In genomic region chr2:174577967-174578589, GRCh38 we compare ENCODE assay signal across 8 cellular contexts. TPM values are rescaled to one million over a fixed set of nuclear protein-coding genes. Genes with fewer than 3 reads are reported as not detected.
DNase-seq lines count a peak whose midpoint lies in the region; ATAC-seq, FAIRE-seq and TF ChIP-seq lines count a peak whose summit lies in the region.

No MANE protein-coding gene starts in this region.

- H3K27me3 ChIP-seq in CD8-positive, alpha-beta memory T cell (ENCODE audit: insufficient read depth, low read length, poor library complexity, severe bottlenecking), result no peaks in the 10 kb centered on the region
- no peaks in the 10 kb centered on the region for H3K27me3 ChIP-seq in keratinocyte (ENCODE audit: control insufficient read depth, extremely low read depth, insufficient read depth, low read length)
- no peaks in the 10 kb centered on the region for H3K27me3 ChIP-seq in tibial artery

- TF ChIP-seq CTCF in keratinocyte (optimal IDR thresholded peaks at IDR 0.05 in 1 of 3, IDR thresholded peaks at IDR 0.05 in 1 of 3, conservative IDR thresholded peaks at IDR 0.05 in 1 of 3; ENCODE audit: extremely low read depth in 1 of 3, insufficient read depth in 2 of 3, low read length in 3 of 3), result peak; percentile 29 to 62 (median 38)
- TF ChIP-seq CTCF in tibial artery (IDR thresholded peaks at IDR 0.05), result peak; percentile 58 to 62

- intact Hi-C loops in activated naive CD4-positive, alpha-beta T cell treated with anti-CD3 and anti-CD28 coated beads for 36 hours (cut with micrococcal nuclease), result loop anchor here (1.0 kb wide), 4 partner anchors 25 to 110 kb away; no protein-coding TSS in a partner anchor
- intact Hi-C loops in tibial artery (cut with DNase I; ENCODE audit: low total_unique reads), result no loop called here

- DNase-seq in CD8-positive, alpha-beta memory T cell, result peak; percentile 34 to 73 (median 64)
- DNase-seq in NOMO-1 treated with dmso at 0.1 percent for 144 hours (lab: John Stamatoyannopoulos, UW; ENCODE audit: unreplicated experiment) (peak; percentile 56), keratinocyte (ENCODE audit: low read depth, low spot score) (no peak), tibial artery (no peak), COR-L47 (lab: John Stamatoyannopoulos, UW) (no peak), middle frontal gyrus (ENCODE audit: extremely low spot score, low spot score) (no peak)
- DNase-seq in activated naive CD4-positive, alpha-beta T cell treated with anti-CD3 and anti-CD28 coated beads for 36 hours, result peak; percentile 77

- peaks cover 80 to 96% (median 93%) of the 10 kb centered on the region in 3 donors for H3K4me1 Mint-ChIP-seq in CD8-positive, alpha-beta memory T cell
- peaks cover 69% of the 10 kb centered on the region for H3K4me1 Mint-ChIP-seq in activated naive CD4-positive, alpha-beta T cell treated with anti-CD3 and anti-CD28 coated beads for 36 hours (ENCODE audit: low read depth)

- no peak overlapping the region for H3K4me3 ChIP-seq in CD8-positive, alpha-beta memory T cell (ENCODE audit: low read length)
- no peak overlapping the region for H3K4me3 ChIP-seq in keratinocyte (ENCODE audit: control insufficient read depth in 2 of 3, extremely low read depth in 1 of 3, insufficient read depth in 2 of 3, low read depth in 1 of 3, low read length in 3 of 3)
- no peak overlapping the region for H3K4me3 ChIP-seq in tibial artery

- H3K36me3 Mint-ChIP-seq in CD8-positive, alpha-beta memory T cell, result peaks cover 10 to 98% (median 31%) of the 10 kb centered on the region in 3 donors
- H3K36me3 Mint-ChIP-seq in activated naive CD4-positive, alpha-beta T cell treated with anti-CD3 and anti-CD28 coated beads for 36 hours (ENCODE audit: low read depth), result peaks cover 45% of the 10 kb centered on the region

- no peak overlapping the region for H3K4me2 ChIP-seq in keratinocyte (ENCODE audit: control insufficient read depth, extremely low read depth, insufficient read depth, low read depth, low read length)

- H3K4me1 ChIP-seq in CD8-positive, alpha-beta memory T cell (ENCODE audit: insufficient read depth, low read length), result peaks cover 65% of the 10 kb centered on the region
- no peaks in the 10 kb centered on the region for H3K4me1 ChIP-seq in keratinocyte (ENCODE audit: control insufficient read depth, extremely low read depth, insufficient read depth, low read length)
- H3K4me1 ChIP-seq in tibial artery, result peaks cover 0 to 6% (median 0%) of the 10 kb centered on the region in 4 donors

- H3K27me3 Mint-ChIP-seq in CD8-positive, alpha-beta memory T cell, result no peaks in the 10 kb centered on the region
- H3K27me3 Mint-ChIP-seq in activated naive CD4-positive, alpha-beta T cell treated with anti-CD3 and anti-CD28 coated beads for 36 hours (ENCODE audit: low read depth), result no peaks in the 10 kb centered on the region

- FAIRE-seq in keratinocyte (lab: Jason Lieb, UNC), result no peak

- H3K9me1 ChIP-seq in keratinocyte (ENCODE audit: control insufficient read depth, extremely low read depth, insufficient read depth, low read length), result no peaks in the 10 kb centered on the region

- H3K79me2 ChIP-seq in keratinocyte (ENCODE audit: control insufficient read depth, insufficient read depth, low read length), result no peaks in the 10 kb centered on the region

- dilution Hi-C loops in keratinocyte (cut with MboI; ENCODE audit: extremely low pct_ligation_motif_present, low sequenced_read_pairs), result no loop called here

- POLR2A ChIA-PET in CD8-positive, alpha-beta memory T cell (lab: Charles Lee), result interaction anchor here (0.6 to 1.0 kb wide), 4 partner anchors 15 to 210 kb away, joined by 3 to 13 read pairs (median 4); no protein-coding TSS in a partner anchor

- peak overlapping the region; percentile 43 to 89 (median 77) for H3K27ac Mint-ChIP-seq in CD8-positive, alpha-beta memory T cell
- peak overlapping the region; percentile 30 for H3K27ac Mint-ChIP-seq in activated naive CD4-positive, alpha-beta T cell treated with anti-CD3 and anti-CD28 coated beads for 36 hours

- no peak overlapping the region for H3K9ac ChIP-seq in keratinocyte (ENCODE audit: control insufficient read depth, extremely low read depth, insufficient read depth, low read length)

- peak overlapping the region in 1 of 7 donors; percentile 15 for H3K4me3 Mint-ChIP-seq in CD8-positive, alpha-beta memory T cell
- H3K4me3 Mint-ChIP-seq in activated naive CD4-positive, alpha-beta T cell treated with anti-CD3 and anti-CD28 coated beads for 36 hours, result no peak overlapping the region

- peaks cover 67% of the 10 kb centered on the region for H3K36me3 ChIP-seq in CD8-positive, alpha-beta memory T cell (ENCODE audit: insufficient read depth, low read length)
- no peaks in the 10 kb centered on the region for H3K36me3 ChIP-seq in keratinocyte (ENCODE audit: control insufficient read depth in 2 of 2, extremely low read depth in 1 of 2, insufficient read depth in 2 of 2, low read length in 2 of 2)
- H3K36me3 ChIP-seq in tibial artery, result peaks cover 46 to 65% (median 53%) of the 10 kb centered on the region in 3 donors

- H4K20me1 ChIP-seq in keratinocyte (ENCODE audit: control insufficient read depth, extremely low read depth, insufficient read depth, low read length), result no peaks in the 10 kb centered on the region

- no peak overlapping the region for H3K27ac ChIP-seq in CD8-positive, alpha-beta memory T cell (ENCODE audit: low read depth, low read length)
- H3K27ac ChIP-seq in keratinocyte (ENCODE audit: control insufficient read depth, insufficient read depth, low read length) (no peak overlapping the region), tibial artery (no peak overlapping the region)

- CTCF ChIA-PET in CD8-positive, alpha-beta memory T cell (lab: Charles Lee), result interaction anchor here (0.7 to 15.4 kb wide), 14 partner anchors 9 to 121 kb away, joined by 3 to 167 read pairs (median 4); partner anchors contain the start of gene WIPF1
- CTCF ChIA-PET in activated naive CD4-positive, alpha-beta T cell treated with anti-CD3 and anti-CD28 coated beads for 36 hours (lab: Charles Lee), result interaction anchor here (0.6 to 16.3 kb wide), 19 partner anchors 9 to 631 kb away, joined by 3 to 224 read pairs (median 5); partner anchors contain the start of gene WIPF1

- no peak overlapping the region for H2AFZ ChIP-seq in keratinocyte (ENCODE audit: control insufficient read depth, low read length)

- no peaks in the 10 kb centered on the region for H3K9me3 ChIP-seq in CD8-positive, alpha-beta memory T cell (ENCODE audit: low read length)
- H3K9me3 ChIP-seq in keratinocyte (ENCODE audit: control insufficient read depth, low read depth, low read length) (no peaks in the 10 kb centered on the region), tibial artery (no peaks in the 10 kb centered on the region)

- no peaks in the 10 kb centered on the region for H3K9me3 Mint-ChIP-seq in CD8-positive, alpha-beta memory T cell
- H3K9me3 Mint-ChIP-seq in activated naive CD4-positive, alpha-beta T cell treated with anti-CD3 and anti-CD28 coated beads for 36 hours, result no peaks in the 10 kb centered on the region

- ATAC-seq in GM21723 (IDR thresholded peaks at IDR 0.05; ENCODE audit: unreplicated experiment), result peak; percentile 63

RNA-seq across cellular contexts. Expression of gene WIPF1, which starts 19.5 kb away (rescaled TPM):
- total RNA-seq in CD8-positive, alpha-beta memory T cell, result 100 to 1,000 TPM; 317 to 326 TPM
- 200 TPM for polyA plus RNA-seq in CD8-positive, alpha-beta memory T cell
- total RNA-seq in activated naive CD4-positive, alpha-beta T cell treated with anti-CD3 and anti-CD28 coated beads for 36 hours, result 100 to 1,000 TPM; 167 TPM
- 0.09 to 0.32 TPM (median 0.16 TPM) in 3 replicates for polyA plus RNA-seq in keratinocyte
- polyA plus RNA-seq in keratinocyte (2011; ENCODE audit: low read depth), result not detected
- 0.10 and 0.21 TPM in 2 replicates for polyA plus RNA-seq in keratinocyte (2011; cell fraction: cytosol; rRNA removed)
- 0.13 and 0.63 TPM in 2 replicates for polyA plus RNA-seq in keratinocyte (2011; cell fraction: nucleus; rRNA removed)
- 0.16 and 0.72 TPM in 2 replicates for polyA plus RNA-seq in keratinocyte (2012; ENCODE audit: low replicate concordance)
- polyA minus RNA-seq in keratinocyte, result 0.07 to 0.46 TPM in 2 of 3 replicates, not detected in the other
- polyA minus RNA-seq in keratinocyte (2011; cell fraction: cytosol; rRNA and poly(A)+ RNA removed), result not detected
- 0.32 and 1.2 TPM in 2 replicates for polyA minus RNA-seq in keratinocyte (2011; cell fraction: nucleus; rRNA and poly(A)+ RNA removed)

Comparison
In these comparisons a context has a peak if more than half of its experiments do, and no peak if none do; other contexts are left out.
1. DNase-seq: peak in CD8-positive, alpha-beta memory T cell (5 of 5), NOMO-1 treated with dmso at 0.1 percent for 144 hours (single experiment) and activated naive CD4-positive, alpha-beta T cell treated with anti-CD3 and anti-CD28 coated beads for 36 hours (single experiment); none in keratinocyte (single experiment), tibial artery (0 of 2), COR-L47 (single experiment) and middle frontal gyrus (single experiment).